In the genomic region with DNA sequence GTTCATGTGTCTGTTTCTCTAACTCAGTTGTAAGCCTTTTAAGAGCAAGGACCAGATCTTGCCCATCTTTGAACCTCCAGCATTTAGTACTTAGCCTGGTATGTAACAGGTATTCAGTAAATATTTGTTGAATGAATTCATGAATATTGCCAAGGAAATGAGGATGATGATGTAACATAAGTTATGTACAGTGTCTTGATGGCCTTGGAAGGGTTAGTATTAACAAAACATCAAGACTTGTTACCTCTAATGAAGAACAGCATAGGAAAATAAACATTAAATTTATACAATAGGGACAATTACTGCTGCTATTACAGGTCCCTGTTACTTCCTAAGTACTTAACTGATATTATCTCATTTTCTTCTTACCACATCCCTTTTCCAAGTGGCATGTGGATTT, we compare ENCODE assay signal across 20 cellular contexts.
DNase-seq lines count a peak whose midpoint lies in the region; ATAC-seq and TF ChIP-seq lines count a peak whose summit lies in the region.
"Had no signal": no experiment of that assay in that cellular context is flagged by ENCODE, and none has a peak within 500 bp of the region (broad histone marks: within the 10 kb centered on the region; RNA-seq: fewer than 3 reads in every experiment).

No MANE protein-coding gene starts in this region.

- TF ChIP-seq CTCF in LNCaP clone FGC (IDR thresholded peaks at IDR 0.05; ENCODE audit: control insufficient read depth, extremely low read depth, insufficient read depth) (no peak), brain (conservative IDR thresholded peaks at IDR 0.05) (no peak), left lung (IDR thresholded peaks at IDR 0.05) (no peak), transverse colon (IDR thresholded peaks at IDR 0.05) (no peak)

- H3K4me3 ChIP-seq in LNCaP clone FGC (ENCODE audit: low read depth, low read length) (no peak overlapping the region), left lung (no peak overlapping the region), transverse colon (no peak overlapping the region)
- H3K4me3 ChIP-seq: cardiac muscle cell had no signal

- peak overlapping the region; percentile 34 to 50 for H3K27ac ChIP-seq in left lung
- peak overlapping the region in 3 of 4 donors; percentile 29 to 56 (median 54) for H3K27ac ChIP-seq in transverse colon
- H3K27ac ChIP-seq: cardiac muscle cell, neutrophil had no signal

- H3K9me3 ChIP-seq in left lung = no peaks in the 10 kb centered on the region
- no peaks in the 10 kb centered on the region for H3K9me3 ChIP-seq in transverse colon
- H3K9me3 ChIP-seq: neutrophil had no signal

- no peak overlapping the region for H3K4me3 Mint-ChIP-seq in brain
- H3K4me3 Mint-ChIP-seq: activated B cell treated with CpG ODN at 0.5 μM for 24 hours; activated naive CD8-positive, alpha-beta T cell treated with anti-CD3 and anti-CD28 coated beads, Interleukin-2, amount 10 ng/mL, durations not matched to agents 7 days and 5 days had no signal

- H3K36me3 ChIP-seq in left lung (no peaks in the 10 kb centered on the region), transverse colon (no peaks in the 10 kb centered on the region)
- H3K36me3 ChIP-seq: cardiac muscle cell, neutrophil had no signal

- H3K27me3 ChIP-seq in left lung (no peaks in the 10 kb centered on the region), transverse colon (no peaks in the 10 kb centered on the region)
- H3K27me3 ChIP-seq: cardiac muscle cell had no signal

- H3K27me3 Mint-ChIP-seq in brain = peaks cover 8% of the 10 kb centered on the region
- H3K27me3 Mint-ChIP-seq: activated B cell treated with CpG ODN at 0.5 μM for 24 hours had no signal

- no peak for TF ChIP-seq EP300 in transverse colon (IDR thresholded peaks at IDR 0.05; ENCODE audit: low read depth)

- no peak for ATAC-seq in left lung
- ATAC-seq: esophagus mucosa; stimulated activated naive CD8-positive, alpha-beta T cell treated with anti-CD3 and anti-CD28 coated beads, Interleukin-15, Interleukin-2, amounts not matched to agents 100 U/mL and 50 U/mL, for 24 hours had no signal

- no peak for TF ChIP-seq POLR2A in transverse colon (IDR thresholded peaks at IDR 0.05)

- intact Hi-C loops in left lung (cut with DNase I) (loop anchor here in 1 of 2 donors (5.0 kb wide), 1 partner anchor 51 kb away; no protein-coding TSS in a partner anchor), transverse colon (cut with DNase I; ENCODE audit: low total_unique reads) (no loop called here)

- in situ Hi-C loops in transverse colon (cut with MboI; ENCODE audit: low pct_ligation_motif_present in 1 of 4, low pct_unique_long_range_greater_than_20kb in 1 of 4, low sequenced_read_pairs in 3 of 4) = no loop called here

- H3K4me1 Mint-ChIP-seq in brain = peaks cover 7% of the 10 kb centered on the region

- DNase-seq in LNCaP clone FGC (ENCODE audit: low read depth) (peak; percentile 86), left lung (no peak), transverse colon (no peak), A172 (ENCODE audit: low spot score) (no peak), NCI-H510A treated with DMSO at 0.1 percent for 48 hours (lab: John Stamatoyannopoulos, UW) (no peak), DMS 273 (lab: John Stamatoyannopoulos, UW; ENCODE audit: unreplicated experiment) (no peak)
- DNase-seq in activated CD4-positive, alpha-beta T cell treated with anti-CD3 and anti-CD28 coated beads for 4 hours = no peak
- DNase-seq: activated B cell treated with CpG ODN at 0.5 μM for 24 hours; activated naive CD8-positive, alpha-beta T cell treated with anti-CD3 and anti-CD28 coated beads, Interleukin-2, amount 10 ng/mL, durations not matched to agents 7 days and 5 days; AML-193; KG1; NCI-H1092; NCI-H2081 treated with DMSO at 0.1 percent for 48 hours; NCI-H524 treated with DMSO at 0.1 percent for 48 hours; stimulated activated naive CD8-positive, alpha-beta T cell treated with anti-CD3 and anti-CD28 coated beads, Interleukin-15, Interleukin-2, amounts not matched to agents 100 U/mL and 50 U/mL, for 24 hours; T-helper 1 cell had no signal

- peak overlapping the region in 3 of 5 experiments; percentile 51 to 81 (median 58) for H3K27ac Mint-ChIP-seq in brain
- H3K27ac Mint-ChIP-seq: activated B cell treated with CpG ODN at 0.5 μM for 24 hours; activated naive CD8-positive, alpha-beta T cell treated with anti-CD3 and anti-CD28 coated beads, Interleukin-2, amount 10 ng/mL, durations not matched to agents 7 days and 5 days had no signal

- H3K36me3 Mint-ChIP-seq in brain = no peaks in the 10 kb centered on the region
- H3K36me3 Mint-ChIP-seq: activated naive CD8-positive, alpha-beta T cell treated with anti-CD3 and anti-CD28 coated beads, Interleukin-2, amount 10 ng/mL, durations not matched to agents 7 days and 5 days had no signal

- peaks cover 0 to 10% (median 0%) of the 10 kb centered on the region in 5 experiments for H3K9me3 Mint-ChIP-seq in brain
- H3K9me3 Mint-ChIP-seq: activated naive CD8-positive, alpha-beta T cell treated with anti-CD3 and anti-CD28 coated beads, Interleukin-2, amount 10 ng/mL, durations not matched to agents 7 days and 5 days had no signal

- peaks cover 4 to 34% of the 10 kb centered on the region in 2 donors for H3K4me1 ChIP-seq in left lung
- peaks cover 0 to 8% (median 2%) of the 10 kb centered on the region in 4 donors for H3K4me1 ChIP-seq in transverse colon
